In the genomic region with DNA sequence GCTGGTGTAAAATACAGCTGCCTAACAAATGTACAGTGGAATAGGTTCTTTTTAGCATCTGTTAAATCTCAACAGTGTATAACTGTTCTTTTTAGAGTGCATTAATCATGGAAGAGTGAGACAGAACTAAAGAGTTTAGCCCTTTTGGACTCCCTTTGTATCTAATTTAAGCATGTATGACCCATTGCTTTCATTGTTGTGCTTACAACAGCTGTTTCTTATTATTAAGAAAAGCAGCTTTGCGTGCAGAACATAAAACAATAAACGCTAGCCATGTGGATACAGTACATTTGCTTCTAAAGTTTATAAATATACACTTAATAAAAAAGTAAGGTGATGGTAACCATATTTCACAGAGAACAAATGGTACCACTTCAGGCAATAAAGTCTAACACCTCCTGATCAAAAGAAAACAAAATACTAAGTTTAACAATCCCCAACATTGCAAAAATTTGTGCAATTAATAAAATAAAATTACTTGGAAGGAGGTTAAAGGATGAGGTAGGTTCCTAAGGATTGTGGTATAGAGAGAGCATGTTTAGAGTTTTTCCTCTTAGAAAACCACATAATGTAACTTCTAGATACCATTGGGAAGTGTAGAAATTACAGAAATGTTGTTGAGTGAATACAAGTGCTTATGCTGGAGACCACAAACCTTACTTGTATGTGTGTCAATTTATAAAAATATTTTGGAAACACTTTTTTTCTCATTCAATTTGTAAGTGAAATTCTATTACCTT, we compare ENCODE assay signal across 1 cellular context.
TF ChIP-seq lines count a peak whose summit lies in the region.

No MANE protein-coding gene starts in this region.

TF ChIP-seq in SK-N-SH, 30 proteins besides CTCF, POLR2A, EP300 and RAD21 (continued from another document):
- no peak for TF ChIP-seq REST (IDR thresholded peaks at IDR 0.05; ENCODE audit: low read depth, low read length)
- TF ChIP-seq SMC3 (IDR thresholded peaks at IDR 0.05; ENCODE audit: low read depth, low read length): no peak
- TF ChIP-seq TCF12 (IDR thresholded peaks at IDR 0.05): peak; percentile 86
- TF ChIP-seq YY1 (IDR thresholded peaks at IDR 0.05; ENCODE audit: low read depth): no peak
- 0 out of 2 replicates have a peak, but pooled peaks have one; percentile 30 for TF ChIP-seq RCOR1 (IDR thresholded peaks at IDR 0.05; ENCODE audit: low read length)
- 0 out of 2 replicates have a peak, but pooled peaks have one; percentile 23 for TF ChIP-seq MEF2A (IDR thresholded peaks at IDR 0.05; ENCODE audit: borderline replicate concordance, low read depth)
- TF ChIP-seq ELF1 (IDR thresholded peaks at IDR 0.05): no peak
- TF ChIP-seq, protein P1, sequence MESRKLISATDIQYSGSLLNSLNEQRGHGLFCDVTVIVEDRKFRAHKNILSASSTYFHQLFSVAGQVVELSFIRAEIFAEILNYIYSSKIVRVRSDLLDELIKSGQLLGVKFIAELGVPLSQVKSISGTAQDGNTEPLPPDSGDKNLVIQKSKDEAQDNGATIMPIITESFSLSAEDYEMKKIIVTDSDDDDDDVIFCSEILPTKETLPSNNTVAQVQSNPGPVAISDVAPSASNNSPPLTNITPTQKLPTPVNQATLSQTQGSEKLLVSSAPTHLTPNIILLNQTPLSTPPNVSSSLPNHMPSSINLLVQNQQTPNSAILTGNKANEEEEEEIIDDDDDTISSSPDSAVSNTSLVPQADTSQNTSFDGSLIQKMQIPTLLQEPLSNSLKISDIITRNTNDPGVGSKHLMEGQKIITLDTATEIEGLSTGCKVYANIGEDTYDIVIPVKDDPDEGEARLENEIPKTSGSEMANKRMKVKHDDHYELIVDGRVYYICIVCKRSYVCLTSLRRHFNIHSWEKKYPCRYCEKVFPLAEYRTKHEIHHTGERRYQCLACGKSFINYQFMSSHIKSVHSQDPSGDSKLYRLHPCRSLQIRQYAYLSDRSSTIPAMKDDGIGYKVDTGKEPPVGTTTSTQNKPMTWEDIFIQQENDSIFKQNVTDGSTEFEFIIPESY (IDR thresholded peaks at IDR 0.05; ENCODE audit: borderline replicate concordance, low read depth): no peak
- no peak for TF ChIP-seq IRF3 (IDR thresholded peaks at IDR 0.05; ENCODE audit: low read depth, low read length)
- TF ChIP-seq MXI1 (IDR thresholded peaks at IDR 0.05; ENCODE audit: low read depth, low read length): no peak
- TF ChIP-seq FOXM1 (IDR thresholded peaks at IDR 0.05; ENCODE audit: low read depth): no peak
- no peak for TF ChIP-seq JUND (IDR thresholded peaks at IDR 0.05)
- TF ChIP-seq PBX3 (IDR thresholded peaks at IDR 0.05): peak; percentile 45; the same call in 1 of the 2 replicates
